Comparison of ENCODE assay signal across 8 cellular contexts in genomic region chr11:33258631-33259184, GRCh38. TPM values are rescaled to one million over a fixed set of nuclear protein-coding genes. Genes with fewer than 3 reads are reported as not detected.
DNase-seq lines count a peak whose midpoint lies in the region; ATAC-seq and TF ChIP-seq lines count a peak whose summit lies in the region.

No MANE protein-coding gene starts in this region.

- TF ChIP-seq POLR2A in esophagus squamous epithelium (IDR thresholded peaks at IDR 0.05), result no peak

- peak overlapping the region; percentile 82 to 95 (median 86) for H3K4me3 ChIP-seq in esophagus squamous epithelium
- peak overlapping the region; percentile 76 for H3K4me3 ChIP-seq in neural cell (ENCODE audit: low read length)

- H3K36me3 ChIP-seq in esophagus squamous epithelium, result no peaks in the 10 kb centered on the region
- H3K36me3 ChIP-seq in neural cell (ENCODE audit: insufficient read depth, low read length), result no peaks in the 10 kb centered on the region

- peak overlapping the region; percentile 90 for H3K4me2 ChIP-seq in neural cell (ENCODE audit: low read length)

- WGBS in esophagus squamous epithelium, 2 donors, result 0 to 2% methylated on average over 13 of the region's 14 CpGs

- H3K79me2 ChIP-seq in neural cell (replicated peaks; ENCODE audit: insufficient read depth, low read length), result peaks cover 46% of the 10 kb centered on the region

- H3K4me3 Mint-ChIP-seq in activated naive CD4-positive, alpha-beta T cell treated with anti-CD3 and anti-CD28 coated beads, Interleukin-2, amount 10 ng/mL, durations not matched to agents 7 days and 5 days, result peak overlapping the region; percentile 98
- peak overlapping the region; percentile 98 for H3K4me3 Mint-ChIP-seq in T-helper 17 cell

- H3K9me2 ChIP-seq in neural cell (ENCODE audit: insufficient read depth, low read length), result no peaks in the 10 kb centered on the region

- peak overlapping the region; percentile 89 for H2AFZ ChIP-seq in neural cell (ENCODE audit: low read depth, low read length)

- peaks cover 10% of the 10 kb centered on the region for H3K36me3 Mint-ChIP-seq in activated naive CD4-positive, alpha-beta T cell treated with anti-CD3 and anti-CD28 coated beads, Interleukin-2, amount 10 ng/mL, durations not matched to agents 7 days and 5 days
- no peaks in the 10 kb centered on the region for H3K36me3 Mint-ChIP-seq in T-helper 17 cell (ENCODE audit: low read depth)

- H3K27ac ChIP-seq in esophagus squamous epithelium (peak overlapping the region; percentile 98 to 100 (median 100)), neural cell (ENCODE audit: low read length) (peak overlapping the region; percentile 97)

- CTCF ChIA-PET in activated naive CD4-positive, alpha-beta T cell treated with anti-CD3 and anti-CD28 coated beads, Interleukin-2, amount 10 ng/mL, durations not matched to agents 7 days and 5 days (lab: Charles Lee), result no interaction called here

- no peak for TF ChIP-seq EP300 in neural cell (conservative IDR thresholded peaks at IDR 0.05; ENCODE audit: poor library complexity, severe bottlenecking)

- H3K4me1 ChIP-seq in esophagus squamous epithelium, result peaks cover 9 to 62% (median 19%) of the 10 kb centered on the region in 3 donors

- no peak for TF ChIP-seq RAD21 in neural cell (conservative IDR thresholded peaks at IDR 0.05)

- H3K27me3 ChIP-seq in esophagus squamous epithelium (no peaks in the 10 kb centered on the region), neural cell (ENCODE audit: insufficient read depth, low read depth, low read length) (no peaks in the 10 kb centered on the region)

- H3K27ac Mint-ChIP-seq in activated naive CD4-positive, alpha-beta T cell treated with anti-CD3 and anti-CD28 coated beads, Interleukin-2, amount 10 ng/mL, durations not matched to agents 7 days and 5 days, result peak overlapping the region; percentile 100
- H3K27ac Mint-ChIP-seq in T-helper 17 cell, result peak overlapping the region; percentile 95

- H3K9me3 ChIP-seq in T-helper 17 cell (ENCODE audit: control insufficient read depth, low read length, poor library complexity, severe bottlenecking) (no peaks in the 10 kb centered on the region), esophagus squamous epithelium (no peaks in the 10 kb centered on the region), neural cell (ENCODE audit: low read length) (no peaks in the 10 kb centered on the region)

- H4K20me1 ChIP-seq in neural cell (ENCODE audit: insufficient read depth), result peaks cover 3% of the 10 kb centered on the region

- ATAC-seq in HG03521 (IDR thresholded peaks at IDR 0.05; ENCODE audit: unreplicated experiment), result peak; percentile 3
- peak; percentile 17 for ATAC-seq in T-helper 17 cell
- no peak for ATAC-seq in activated CD4-positive, CD25-positive, alpha-beta regulatory T cell treated with anti-CD3 and anti-CD28 coated beads, Interleukin-2, amount 50 U/mL, for 24 hours
- ATAC-seq in GM18520 (IDR thresholded peaks at IDR 0.05; ENCODE audit: unreplicated experiment), result no peak

- peak; percentile 21 for DNase-seq in activated naive CD4-positive, alpha-beta T cell treated with anti-CD3 and anti-CD28 coated beads, Interleukin-2, amount 10 ng/mL, durations not matched to agents 7 days and 5 days
- DNase-seq in activated naive CD4-positive, alpha-beta T cell treated with anti-CD3 and anti-CD28 coated beads, Interleukin-2, amount 50 U/mL, for 16 hours, result no peak
- DNase-seq in T-helper 17 cell (no peak), esophagus squamous epithelium (lab: John Stamatoyannopoulos, UW) (no peak)

- H3K9me3 Mint-ChIP-seq in activated naive CD4-positive, alpha-beta T cell treated with anti-CD3 and anti-CD28 coated beads, Interleukin-2, amount 10 ng/mL, durations not matched to agents 7 days and 5 days, result no peaks in the 10 kb centered on the region

- H3F3A ChIP-seq in neural cell (ENCODE audit: insufficient read depth, low read length, poor library complexity, severe bottlenecking), result peaks cover 6% of the 10 kb centered on the region

- peaks cover 7% of the 10 kb centered on the region for H3K27me3 Mint-ChIP-seq in activated naive CD4-positive, alpha-beta T cell treated with anti-CD3 and anti-CD28 coated beads, Interleukin-2, amount 10 ng/mL, durations not matched to agents 7 days and 5 days
- no peaks in the 10 kb centered on the region for H3K27me3 Mint-ChIP-seq in T-helper 17 cell

- H3K9ac ChIP-seq in neural cell (ENCODE audit: low read length), result peak overlapping the region; percentile 99

- peaks cover 39% of the 10 kb centered on the region for H3K4me1 Mint-ChIP-seq in activated naive CD4-positive, alpha-beta T cell treated with anti-CD3 and anti-CD28 coated beads, Interleukin-2, amount 10 ng/mL, durations not matched to agents 7 days and 5 days
- peaks cover 43% of the 10 kb centered on the region for H3K4me1 Mint-ChIP-seq in T-helper 17 cell

- TF ChIP-seq CTCF in esophagus squamous epithelium (IDR thresholded peaks at IDR 0.05), result no peak
- peak; percentile 33 for TF ChIP-seq CTCF in neural cell (IDR thresholded peaks at IDR 0.05; ENCODE audit: poor library complexity, severe bottlenecking)

- intact Hi-C loops in esophagus squamous epithelium (cut with DNase I), result no loop called here

TF ChIP-seq in neural cell, 6 proteins besides CTCF, POLR2A, EP300 and RAD21:
- TF ChIP-seq POLR2AphosphoS5 (IDR thresholded peaks at IDR 0.05), result no peak
- peak; percentile 79 for TF ChIP-seq MXI1 (conservative IDR thresholded peaks at IDR 0.05; ENCODE audit: poor library complexity, severe bottlenecking)

RNA-seq across cellular contexts. Expression of gene HIPK3, which starts 1.5 kb away (rescaled TPM):
- 10 to 100 TPM; 59.7 to 64.1 TPM for total RNA-seq in T-helper 17 cell
- 100 to 1,000 TPM in 1 of 4 donors, 10 to 100 TPM in 3; 43.8 to 169 (median 68.9) TPM for total RNA-seq in esophagus squamous epithelium
- polyA plus RNA-seq in neural cell, result 12.4 and 25.5 TPM in 2 replicates
- polyA minus RNA-seq in neural cell, result 214 and 225 TPM in 2 replicates

Comparison
In these comparisons a context has a peak if more than half of its experiments do, and no peak if none do; other contexts are left out.
1. ATAC-seq: peak in HG03521 (single experiment) and T-helper 17 cell (single experiment); none in activated CD4-positive, CD25-positive, alpha-beta regulatory T cell treated with anti-CD3 and anti-CD28 coated beads, Interleukin-2, amount 50 U/mL, for 24 hours (0 of 2) and GM18520 (single experiment).